In genomic region chr1:78586572-78586971, GRCh38 we compare ENCODE assay signal across 19 cellular contexts. TPM values are rescaled to one million over a fixed set of nuclear protein-coding genes. Genes with fewer than 3 reads are reported as not detected.
A peak's percentile ranks its signal among the peaks of the same experiment; 100 is the strongest.
DNase-seq lines count a peak whose midpoint lies in the region; ATAC-seq and TF ChIP-seq lines count a peak whose summit lies in the region.
"Had no signal": no experiment of that assay in that cellular context is flagged by ENCODE, and none has a peak within 500 bp of the region (broad histone marks: within the 10 kb centered on the region; RNA-seq: fewer than 3 reads in every experiment).

No MANE protein-coding gene starts in this region.

- no peak overlapping the region for H3K4me3 ChIP-seq in RWPE2 (ENCODE audit: severe bottlenecking)
- H3K4me3 ChIP-seq in epithelial cell of proximal tubule (ENCODE audit: low read depth, low read length) = no peak overlapping the region
- no peak overlapping the region for H3K4me3 ChIP-seq in osteoblast (ENCODE audit: insufficient read depth, low read length)
- H3K4me3 ChIP-seq: cardiac muscle cell, dorsolateral prefrontal cortex, heart right ventricle, SK-N-MC had no signal

- no peaks in the 10 kb centered on the region for H4K20me1 ChIP-seq in osteoblast (ENCODE audit: insufficient read depth, low read length)

- no peak overlapping the region for H2AFZ ChIP-seq in osteoblast (ENCODE audit: low read length)

- no peak overlapping the region for H3K4me2 ChIP-seq in osteoblast (ENCODE audit: insufficient read depth, low read length)

- no peak for TF ChIP-seq CTCF in RWPE2 (IDR thresholded peaks at IDR 0.05; ENCODE audit: poor library complexity, severe bottlenecking)
- TF ChIP-seq CTCF in epithelial cell of proximal tubule (conservative IDR thresholded peaks at IDR 0.05; ENCODE audit: low read depth, low read length) = no peak
- TF ChIP-seq CTCF in osteoblast (IDR thresholded peaks at IDR 0.05; ENCODE audit: extremely low read depth, low read depth, low read length) = no peak

- H3K9me3 ChIP-seq in RWPE2 (ENCODE audit: severe bottlenecking) (no peaks in the 10 kb centered on the region), osteoblast (ENCODE audit: low read depth, low read length) (no peaks in the 10 kb centered on the region)
- H3K9me3 ChIP-seq: heart right ventricle had no signal

- no peaks in the 10 kb centered on the region for H3K27me3 ChIP-seq in RWPE2 (ENCODE audit: insufficient read depth, poor library complexity, severe bottlenecking)
- H3K27me3 ChIP-seq in osteoblast (ENCODE audit: insufficient read depth, low read length) = no peaks in the 10 kb centered on the region
- H3K27me3 ChIP-seq: cardiac muscle cell, dorsolateral prefrontal cortex, heart right ventricle had no signal

- DNase-seq in ELR (ENCODE audit: low read depth) (peak; percentile 45), RWPE2 (ENCODE audit: low spot score) (no peak), epithelial cell of proximal tubule (ENCODE audit: low read depth) (peak; percentile 20), osteoblast (ENCODE audit: insufficient read length, low spot score, missing footprints) (peak; percentile 39), NK-92 (lab: John Stamatoyannopoulos, UW; ENCODE audit: unreplicated experiment) (no peak)
- DNase-seq: activated CD4-positive, CD25-positive, alpha-beta regulatory T cell treated with anti-CD3 and anti-CD28 coated beads, Interleukin-2, amount 50 U/mL, for 72 hours; activated T-cell treated with anti-CD3 and anti-CD28 coated beads, Interleukin-2, amount 50 U/mL, for 72 hours; AML-193; dorsolateral prefrontal cortex; heart right ventricle; immature natural killer cell; right cardiac atrium had no signal

- ATAC-seq in RWPE2 (ENCODE audit: low read depth) = peak; percentile 49; the same call in 2 of the 3 replicates
- no peak for ATAC-seq in GM21717 (IDR thresholded peaks at IDR 0.05; ENCODE audit: unreplicated experiment)
- no peak for ATAC-seq in HG03280 (IDR thresholded peaks at IDR 0.05; ENCODE audit: unreplicated experiment)
- no peak for ATAC-seq in GM18909 (IDR thresholded peaks at IDR 0.05; ENCODE audit: poor library complexity, unreplicated experiment)
- ATAC-seq: activated naive CD4-positive, alpha-beta T cell treated with anti-CD3 and anti-CD28 coated beads, Interleukin-2, amount 50 U/mL, for 72 hours; activated T-cell treated with anti-CD3 and anti-CD28 coated beads, Interleukin-2, amount 50 U/mL, for 72 hours; heart right ventricle; Panc1; right cardiac atrium had no signal

- peak overlapping the region; percentile 19 for H3K27ac ChIP-seq in RWPE2 (ENCODE audit: poor library complexity, severe bottlenecking)
- no peak overlapping the region for H3K27ac ChIP-seq in osteoblast (ENCODE audit: low read depth, low read length)
- H3K27ac ChIP-seq: cardiac muscle cell, dorsolateral prefrontal cortex, heart right ventricle, SK-N-MC had no signal

- H3K36me3 ChIP-seq in RWPE2 (ENCODE audit: low read depth) (no peaks in the 10 kb centered on the region), osteoblast (ENCODE audit: insufficient read depth, low read length) (no peaks in the 10 kb centered on the region)
- H3K36me3 ChIP-seq: cardiac muscle cell, heart right ventricle had no signal

- H3K79me2 ChIP-seq in osteoblast (ENCODE audit: insufficient read depth, low read length) = no peaks in the 10 kb centered on the region

- H3K4me1 ChIP-seq in RWPE2 (ENCODE audit: insufficient read depth, poor library complexity, severe bottlenecking) (peaks cover 7% of the 10 kb centered on the region), osteoblast (ENCODE audit: insufficient read depth, low read length) (no peaks in the 10 kb centered on the region)
- H3K4me1 ChIP-seq: heart right ventricle had no signal

RNA-seq across cellular contexts. Expression of gene IFI44L, which starts 33.7 kb away (rescaled TPM):
- 0.51 and 3.6 TPM in 2 replicates for total RNA-seq in epithelial cell of proximal tubule
- 28.3 and 49.2 TPM in 2 replicates for total RNA-seq in osteoblast

Comparison
In these comparisons a context has a peak if more than half of its experiments do, and no peak if none do; other contexts are left out.
1. DNase-seq: peak in ELR (single experiment), epithelial cell of proximal tubule (single experiment) and osteoblast (single experiment); none in RWPE2 (single experiment) and NK-92 (single experiment).